Comparison of ENCODE assay signal across 10 cellular contexts in the genomic region with DNA sequence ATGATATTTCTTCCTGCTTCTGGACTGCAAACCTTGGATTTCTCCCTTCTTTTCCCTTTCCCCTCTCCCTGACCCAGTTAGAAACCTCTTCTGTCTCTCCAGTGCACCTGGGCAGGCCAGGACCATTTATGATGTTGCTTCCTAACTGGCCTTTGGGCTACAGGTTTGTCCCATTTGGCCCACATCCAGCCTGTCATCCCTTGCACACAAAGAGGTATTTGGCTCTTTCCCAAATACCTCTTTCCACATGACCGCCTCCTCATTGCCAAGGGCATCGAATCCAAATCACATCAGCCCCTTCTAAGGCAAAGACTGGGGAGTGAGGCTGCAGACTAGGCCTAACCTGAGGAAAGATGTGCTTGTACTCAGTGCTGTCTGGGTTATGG. TPM values are rescaled to one million over a fixed set of nuclear protein-coding genes. Genes with fewer than 3 reads are reported as not detected.
DNase-seq lines count a peak whose midpoint lies in the region; ATAC-seq lines count a peak whose summit lies in the region.
"Had no signal": no experiment of that assay in that cellular context is flagged by ENCODE, and none has a peak within 500 bp of the region (broad histone marks: within the 10 kb centered on the region; RNA-seq: fewer than 3 reads in every experiment).

No MANE protein-coding gene starts in this region.

- H3K4me3 ChIP-seq in effector memory CD4-positive, alpha-beta T cell (ENCODE audit: insufficient read depth, low read depth, low read length, poor library complexity, severe bottlenecking): no peak overlapping the region
- H3K4me3 ChIP-seq: SK-N-MC had no signal

- peaks cover 33% of the 10 kb centered on the region for H3K4me1 ChIP-seq in effector memory CD4-positive, alpha-beta T cell (ENCODE audit: control insufficient read depth, insufficient read depth, low read length, poor library complexity, severe bottlenecking)

- peaks cover 7% of the 10 kb centered on the region for H3K36me3 Mint-ChIP-seq in activated naive CD4-positive, alpha-beta T cell treated with anti-CD3 and anti-CD28 coated beads, Interleukin-2, amount 10 ng/mL, durations not matched to agents 7 days and 5 days

- H3K36me3 ChIP-seq in effector memory CD4-positive, alpha-beta T cell (ENCODE audit: control insufficient read depth, insufficient read depth, low read length): no peaks in the 10 kb centered on the region

- H3K27ac ChIP-seq in effector memory CD4-positive, alpha-beta T cell (ENCODE audit: insufficient read depth, low read length, poor library complexity, severe bottlenecking): peak overlapping the region; percentile 37
- peak overlapping the region; percentile 15 for H3K27ac ChIP-seq in substantia nigra (ENCODE audit: low read depth, low read length, poor library complexity, severe bottlenecking)
- H3K27ac ChIP-seq: HL-60, SK-N-MC had no signal

- H3K4me1 Mint-ChIP-seq in activated naive CD4-positive, alpha-beta T cell treated with anti-CD3 and anti-CD28 coated beads, Interleukin-2, amount 10 ng/mL, durations not matched to agents 7 days and 5 days: peaks cover 64% of the 10 kb centered on the region

- H3K27me3 Mint-ChIP-seq in activated naive CD4-positive, alpha-beta T cell treated with anti-CD3 and anti-CD28 coated beads, Interleukin-2, amount 10 ng/mL, durations not matched to agents 7 days and 5 days: no peaks in the 10 kb centered on the region

- H3K27me3 ChIP-seq in effector memory CD4-positive, alpha-beta T cell (replicated peaks; ENCODE audit: control insufficient read depth, insufficient read depth, low read length, poor library complexity, severe bottlenecking): no peaks in the 10 kb centered on the region

- no peak overlapping the region for H3K4me3 Mint-ChIP-seq in activated naive CD4-positive, alpha-beta T cell treated with anti-CD3 and anti-CD28 coated beads, Interleukin-2, amount 10 ng/mL, durations not matched to agents 7 days and 5 days

- no peaks in the 10 kb centered on the region for H3K9me3 ChIP-seq in effector memory CD4-positive, alpha-beta T cell (ENCODE audit: control insufficient read depth, low read length)

- CTCF ChIA-PET in activated naive CD4-positive, alpha-beta T cell treated with anti-CD3 and anti-CD28 coated beads, Interleukin-2, amount 10 ng/mL, durations not matched to agents 7 days and 5 days (lab: Charles Lee): interaction anchor here (0.6 to 25.3 kb wide), 32 partner anchors 8 to 673 kb away, joined by 3 to 697 read pairs (median 6); a partner anchor contains a TSS

- no peaks in the 10 kb centered on the region for H3K9me3 Mint-ChIP-seq in activated naive CD4-positive, alpha-beta T cell treated with anti-CD3 and anti-CD28 coated beads, Interleukin-2, amount 10 ng/mL, durations not matched to agents 7 days and 5 days

- peak overlapping the region; percentile 85 for H3K27ac Mint-ChIP-seq in activated naive CD4-positive, alpha-beta T cell treated with anti-CD3 and anti-CD28 coated beads, Interleukin-2, amount 10 ng/mL, durations not matched to agents 7 days and 5 days

- ATAC-seq in esophagus mucosa (no peak), HG03469 (IDR thresholded peaks at IDR 0.05; ENCODE audit: unreplicated experiment) (no peak)

- DNase-seq in activated naive CD4-positive, alpha-beta T cell treated with anti-CD3 and anti-CD28 coated beads, Interleukin-2, amount 10 ng/mL, durations not matched to agents 7 days and 5 days: no peak
- DNase-seq in activated naive CD4-positive, alpha-beta T cell treated with anti-CD3 and anti-CD28 coated beads, Interleukin-2, amount 50 U/mL, for 16 hours: no peak
- DNase-seq in NCI-H345 treated with DMSO at 0.1 percent for 48 hours (lab: John Stamatoyannopoulos, UW; ENCODE audit: unreplicated experiment): peak; percentile 89
- no peak for DNase-seq in effector memory CD4-positive, alpha-beta T cell
- peak in 1 of 49 donors; percentile 87 for DNase-seq in substantia nigra (lab: John Stamatoyannopoulos, UW)
- DNase-seq in inferior parietal cortex (ENCODE audit: extremely low spot score): no peak

RNA-seq across cellular contexts. Expression of a gene that starts 13.6 kb away (rescaled TPM):
- total RNA-seq in esophagus mucosa: 9.8 TPM

RNA-seq across cellular contexts. Expression of a gene that starts 33.1 kb away (rescaled TPM):
- 88.0 TPM for total RNA-seq in esophagus mucosa
